In genomic region chr2:151688719-151689118, GRCh38 we compare ENCODE assay signal across 8 cellular contexts.
"Had no signal": no experiment of that assay in that cellular context is flagged by ENCODE, and none has a peak within 500 bp of the region (broad histone marks: within the 10 kb centered on the region; RNA-seq: fewer than 3 reads in every experiment).

No MANE protein-coding gene starts in this region.

- H3K27ac ChIP-seq: GM23248, HL-60 had no signal

- H2AFZ ChIP-seq: GM23248 had no signal

- H3K9me3 ChIP-seq: HAP-1 had no signal

- H3K9ac ChIP-seq: GM23248 had no signal

- DNase-seq: GM23248, GOT3, H7, HFFc6 had no signal

- H3K4me1 ChIP-seq: HAP-1 had no signal

- H3K36me3 ChIP-seq: HAP-1 had no signal

- FAIRE-seq: HepG2 had no signal

- H3K4me3 ChIP-seq: GM23248, HAP-1 had no signal

- ATAC-seq: HCT116, HepG2 had no signal
